ENCODE assay signal across 14 cellular contexts in genomic region chr17:78184868-78185267, GRCh38. TPM values are rescaled to one million over a fixed set of nuclear protein-coding genes. Genes with fewer than 3 reads are reported as not detected.
DNase-seq lines count a peak whose midpoint lies in the region; ATAC-seq and TF ChIP-seq lines count a peak whose summit lies in the region.
"Had no signal": no experiment of that assay in that cellular context is flagged by ENCODE, and none has a peak within 500 bp of the region (broad histone marks: within the 10 kb centered on the region; RNA-seq: fewer than 3 reads in every experiment).

No MANE protein-coding gene starts in this region.

- TF ChIP-seq POLR2A in stomach (IDR thresholded peaks at IDR 0.05): no peak

- H3K4me3 ChIP-seq in iPS-20b (ENCODE audit: low read length) (peak overlapping the region; percentile 39), stomach (peak overlapping the region in 1 of 4 donors; percentile 23)
- H3K4me3 ChIP-seq: GM23248 had no signal

- H3K9me3 ChIP-seq in iPS-20b (ENCODE audit: insufficient read depth, low read depth, low read length) (no peaks in the 10 kb centered on the region), stomach (no peaks in the 10 kb centered on the region)

- no peaks in the 10 kb centered on the region for H3K9me3 Mint-ChIP-seq in activated CD4-positive, alpha-beta T cell treated with anti-CD3 and anti-CD28 coated beads, Interleukin-2, amount 10 ng/mL, durations not matched to agents 24 days and 14 days
- no peaks in the 10 kb centered on the region for H3K9me3 Mint-ChIP-seq in WTC11
- H3K9me3 Mint-ChIP-seq: activated T-cell treated with anti-CD3 and anti-CD28 coated beads, Interleukin-2, amount 50 U/mL, for 4 hours had no signal

- 28 to 61% (median 47%) methylated on average over 9 of the region's 9 CpGs for WGBS in stomach, 5 donors

- POLR2A ChIA-PET in WTC11 (lab: Charles Lee): no interaction called here

- H3K27me3 ChIP-seq in iPS-20b (ENCODE audit: insufficient read depth, low read length) (no peaks in the 10 kb centered on the region), stomach (no peaks in the 10 kb centered on the region)

- no peak overlapping the region for H3K27ac Mint-ChIP-seq in activated CD4-positive, alpha-beta T cell treated with anti-CD3 and anti-CD28 coated beads, Interleukin-2, amount 10 ng/mL, durations not matched to agents 24 days and 14 days
- H3K27ac Mint-ChIP-seq in WTC11: peak overlapping the region; percentile 39; the same call in 1 of the 2 replicates

- H3K4me1 Mint-ChIP-seq in activated CD4-positive, alpha-beta T cell treated with anti-CD3 and anti-CD28 coated beads, Interleukin-2, amount 10 ng/mL, durations not matched to agents 24 days and 14 days: peaks cover 35% of the 10 kb centered on the region
- H3K4me1 Mint-ChIP-seq in WTC11: peaks cover 24% of the 10 kb centered on the region

- DNase-seq in activated CD4-positive, alpha-beta T cell treated with anti-CD3 and anti-CD28 coated beads, Interleukin-2, amount 10 ng/mL, durations not matched to agents 24 days and 14 days: no peak
- DNase-seq in activated CD4-positive, alpha-beta T cell treated with anti-CD3 and anti-CD28 coated beads, Interleukin-2, amount 50 U/mL, for 48 hours: no peak
- DNase-seq in WTC11 (ENCODE audit: low spot score): no peak
- DNase-seq in stomach: no peak
- DNase-seq in SK-N-DZ (ENCODE audit: low spot score): no peak
- DNase-seq in NCI-H1694 (lab: John Stamatoyannopoulos, UW): no peak
- DNase-seq: activated T-cell treated with anti-CD3 and anti-CD28 coated beads, Interleukin-2, amount 50 U/mL, for 4 hours; cortex of kidney; GF-D8; GM23248; NCI-H69 had no signal

- ATAC-seq in WTC11: no peak
- no peak for ATAC-seq in GM19395 (IDR thresholded peaks at IDR 0.05; ENCODE audit: unreplicated experiment)
- ATAC-seq: activated T-cell treated with anti-CD3 and anti-CD28 coated beads, Interleukin-2, amount 50 U/mL, for 4 hours had no signal

- intact Hi-C loops in activated CD4-positive, alpha-beta T cell treated with anti-CD3 and anti-CD28 coated beads, Interleukin-2, amount 10 ng/mL, durations not matched to agents 24 days and 14 days (cut with micrococcal nuclease): no loop called here
- intact Hi-C loops in stomach (cut with DNase I; ENCODE audit: low total_unique reads): no loop called here

- TF ChIP-seq CTCF in WTC11 (IDR thresholded peaks at IDR 0.05) (no peak), stomach (IDR thresholded peaks at IDR 0.05) (no peak)

- CTCF ChIA-PET in WTC11 (lab: Charles Lee): interaction anchor here (1.2 to 4.9 kb wide), 2 partner anchors 9 to 100 kb away, joined by 4 to 85 read pairs; no protein-coding TSS in a partner anchor

- peaks cover 4% of the 10 kb centered on the region; the same call in 1 of the 2 replicates for H3K4me1 ChIP-seq in iPS-20b (ENCODE audit: insufficient read depth, low read length)
- peaks cover 50 to 87% (median 69%) of the 10 kb centered on the region in 4 donors for H3K4me1 ChIP-seq in stomach

- H3K27ac ChIP-seq in iPS-20b (ENCODE audit: low read length) (no peak overlapping the region), stomach (peak overlapping the region; percentile 52 to 85 (median 83))
- H3K27ac ChIP-seq: GM23248 had no signal

- no peaks in the 10 kb centered on the region for H3K27me3 Mint-ChIP-seq in activated CD4-positive, alpha-beta T cell treated with anti-CD3 and anti-CD28 coated beads, Interleukin-2, amount 10 ng/mL, durations not matched to agents 24 days and 14 days
- H3K27me3 Mint-ChIP-seq in WTC11 (ENCODE audit: low read depth): no peaks in the 10 kb centered on the region

- TF ChIP-seq EP300 in stomach (IDR thresholded peaks at IDR 0.05): no peak

- peak overlapping the region; percentile 86 for H3K4me3 Mint-ChIP-seq in activated CD4-positive, alpha-beta T cell treated with anti-CD3 and anti-CD28 coated beads, Interleukin-2, amount 10 ng/mL, durations not matched to agents 24 days and 14 days
- H3K4me3 Mint-ChIP-seq in WTC11: peak overlapping the region; percentile 82
- H3K4me3 Mint-ChIP-seq: activated T-cell treated with anti-CD3 and anti-CD28 coated beads, Interleukin-2, amount 50 U/mL, for 4 hours had no signal

- H3K36me3 Mint-ChIP-seq in activated CD4-positive, alpha-beta T cell treated with anti-CD3 and anti-CD28 coated beads, Interleukin-2, amount 10 ng/mL, durations not matched to agents 24 days and 14 days (ENCODE audit: low read depth): peaks cover 18% of the 10 kb centered on the region
- peaks cover 50% of the 10 kb centered on the region for H3K36me3 Mint-ChIP-seq in WTC11

- peak overlapping the region; percentile 21; the same call in 1 of the 2 replicates for H3K9ac ChIP-seq in iPS-20b (ENCODE audit: low read depth, low read length)
- H3K9ac ChIP-seq: GM23248 had no signal

- H3K36me3 ChIP-seq in iPS-20b (ENCODE audit: insufficient read depth, low read depth, low read length): peaks cover 57% of the 10 kb centered on the region
- H3K36me3 ChIP-seq in stomach: no peaks in the 10 kb centered on the region

TF ChIP-seq in WTC11, 78 proteins besides CTCF, POLR2A, EP300 and RAD21 (continues in another document):
- no peak for TF ChIP-seq NFYB (CRISPR knock-in tag; conservative IDR thresholded peaks at IDR 0.05; ENCODE audit: low read depth)
- no peak for TF ChIP-seq JUN (CRISPR knock-in tag; IDR thresholded peaks at IDR 0.05)
- TF ChIP-seq ZNF121 (CRISPR knock-in tag; IDR thresholded peaks at IDR 0.05): no peak
- TF ChIP-seq TCF7 (CRISPR knock-in tag; IDR thresholded peaks at IDR 0.05; ENCODE audit: low read depth): no peak
- TF ChIP-seq ZNF423 (CRISPR knock-in tag; IDR thresholded peaks at IDR 0.05): no peak
- no peak for TF ChIP-seq SMAD4 (CRISPR knock-in tag; IDR thresholded peaks at IDR 0.05)
- TF ChIP-seq ZNF263 (CRISPR knock-in tag; IDR thresholded peaks at IDR 0.05; ENCODE audit: low read depth): no peak
- TF ChIP-seq IRF1 (CRISPR knock-in tag; IDR thresholded peaks at IDR 0.05): no peak
- no peak for TF ChIP-seq ELF4 (CRISPR knock-in tag; IDR thresholded peaks at IDR 0.05; ENCODE audit: low read depth)
- no peak for TF ChIP-seq ATF1 (CRISPR knock-in tag; IDR thresholded peaks at IDR 0.05)
- no peak for TF ChIP-seq ZBTB43 (CRISPR knock-in tag; IDR thresholded peaks at IDR 0.05)

RNA-seq across cellular contexts. Expression of gene TK1, which starts 2.0 kb away (rescaled TPM):
- total RNA-seq in activated CD4-positive, alpha-beta T cell treated with anti-CD3 and anti-CD28 coated beads, Interleukin-2, amount 10 ng/mL, durations not matched to agents 24 days and 14 days: 66.7 and 69.0 TPM in 2 replicates
- 72.5 to 84.1 TPM (median 82.6 TPM) in 3 replicates for total RNA-seq in WTC11 (2021)
- 10 to 100 TPM in 4 of 5 donors, 1 to 10 TPM in 1; 4.5 to 35.6 (median 17.8) TPM for total RNA-seq in stomach
- polyA plus RNA-seq in stomach: 10 to 100 TPM in 2 of 3 donors, 1 to 10 TPM in 1; 8.7 to 38.1 (median 17.7) TPM
- polyA plus RNA-seq in SK-N-DZ (2014; cell fraction: cytosol; rRNA removed): 77.3 and 87.6 TPM in 2 replicates
- 44.3 and 60.3 TPM in 2 replicates for polyA plus RNA-seq in SK-N-DZ (2014; cell fraction: nucleus; rRNA removed)

RNA-seq across cellular contexts. Expression of gene AFMID, which starts 2.3 kb away (rescaled TPM):
- total RNA-seq in activated CD4-positive, alpha-beta T cell treated with anti-CD3 and anti-CD28 coated beads, Interleukin-2, amount 10 ng/mL, durations not matched to agents 24 days and 14 days: 31.0 and 33.4 TPM in 2 replicates
- total RNA-seq in WTC11 (2021) (45.1 to 58.7 TPM (median 48.8 TPM) in 3 replicates), stomach (100 to 1,000 TPM in 3 of 5 donors, 10 to 100 TPM in 2; 29.6 to 189 (median 109) TPM)
- 10 to 100 TPM; 25.7 to 39.7 (median 27.2) TPM for polyA plus RNA-seq in stomach
- polyA plus RNA-seq in SK-N-DZ (2014; cell fraction: cytosol; rRNA removed): 49.4 and 55.0 TPM in 2 replicates
- 43.4 and 56.3 TPM in 2 replicates for polyA plus RNA-seq in SK-N-DZ (2014; cell fraction: nucleus; rRNA removed)

RNA-seq across cellular contexts. Expression of gene SYNGR2, which starts 16.5 kb away (rescaled TPM):
- total RNA-seq in activated CD4-positive, alpha-beta T cell treated with anti-CD3 and anti-CD28 coated beads, Interleukin-2, amount 10 ng/mL, durations not matched to agents 24 days and 14 days: 123 and 125 TPM in 2 replicates
- 47.7 to 50.3 TPM (median 50.2 TPM) in 3 replicates for total RNA-seq in WTC11 (2021)
- 100 to 1,000 TPM in 1 of 5 donors, 10 to 100 TPM in 4; 28.6 to 219 (median 44.9) TPM for total RNA-seq in stomach
- polyA plus RNA-seq in stomach: 100 to 1,000 TPM in 1 of 3 donors, 10 to 100 TPM in 2; 36.0 to 151 (median 71.7) TPM
- polyA plus RNA-seq in SK-N-DZ (2014; cell fraction: cytosol; rRNA removed): 6.6 and 7.1 TPM in 2 replicates
- 11.0 and 12.7 TPM in 2 replicates for polyA plus RNA-seq in SK-N-DZ (2014; cell fraction: nucleus; rRNA removed)

RNA-seq across cellular contexts. Expression of gene BIRC5, which starts 29.2 kb away (rescaled TPM):
- total RNA-seq in activated CD4-positive, alpha-beta T cell treated with anti-CD3 and anti-CD28 coated beads, Interleukin-2, amount 10 ng/mL, durations not matched to agents 24 days and 14 days: 38.7 and 40.6 TPM in 2 replicates
- 115 to 117 TPM (median 117 TPM) in 3 replicates for total RNA-seq in WTC11 (2021)
- 10 to 100 TPM in 1 of 5 donors, 1 to 10 TPM in 3, not detected in 1; 3.9 to 10.5 (median 5.4) TPM for total RNA-seq in stomach
- polyA plus RNA-seq in stomach: 10 to 100 TPM in 2 of 3 donors, 1 to 10 TPM in 1; 3.4 to 10.3 (median 10.1) TPM
- polyA plus RNA-seq in SK-N-DZ (2014; cell fraction: cytosol; rRNA removed): 200 and 212 TPM in 2 replicates
- 123 and 127 TPM in 2 replicates for polyA plus RNA-seq in SK-N-DZ (2014; cell fraction: nucleus; rRNA removed)

RNA-seq across cellular contexts. Expression of gene C17orf99, which starts 38.7 kb away (rescaled TPM):
- not detected in 2 replicates for total RNA-seq in activated CD4-positive, alpha-beta T cell treated with anti-CD3 and anti-CD28 coated beads, Interleukin-2, amount 10 ng/mL, durations not matched to agents 24 days and 14 days
- not detected in 3 replicates for total RNA-seq in WTC11 (2021)
- total RNA-seq in stomach: not detected
- under 1 TPM in 1 of 3 donors, not detected in 2; 0.08 TPM for polyA plus RNA-seq in stomach
- polyA plus RNA-seq in SK-N-DZ (2014; cell fraction: cytosol; rRNA removed): not detected in 2 replicates
- not detected in 2 replicates for polyA plus RNA-seq in SK-N-DZ (2014; cell fraction: nucleus; rRNA removed)
- total RNA-seq: activated T-cell treated with anti-CD3 and anti-CD28 coated beads, Interleukin-2, amount 50 U/mL, for 4 hours; GM23248; T-helper 2 cell treated with Interferon-gamma antibody and Interleukin-4, amounts not matched to agents 100 ng/mL and 5 ng/mL, for 36 hours had no signal
- polyA plus RNA-seq: GM23248 had no signal
